ENCODE assay signal across 20 cellular contexts in genomic region chr7:33798671-33799325, GRCh38.
DNase-seq lines count a peak whose midpoint lies in the region; ATAC-seq, FAIRE-seq and TF ChIP-seq lines count a peak whose summit lies in the region.
"Had no signal": no experiment of that assay in that cellular context is flagged by ENCODE, and none has a peak within 500 bp of the region (broad histone marks: within the 10 kb centered on the region; RNA-seq: fewer than 3 reads in every experiment).

No MANE protein-coding gene starts in this region.

- H2BK120ac ChIP-seq in mesendoderm (ENCODE audit: low read depth, low read length) = no peak overlapping the region

- H3K9me3 ChIP-seq in cardiac muscle cell (ENCODE audit: low read depth) = no peaks in the 10 kb centered on the region
- H3K9me3 ChIP-seq: SJCRH30 had no signal

- no peak overlapping the region for H4K5ac ChIP-seq in mesendoderm (ENCODE audit: low read length)

- no peak overlapping the region for H3K4ac ChIP-seq in mesendoderm (ENCODE audit: low read depth, low read length)

- no peak overlapping the region for H3K18ac ChIP-seq in mesendoderm (ENCODE audit: low read length)

- peak overlapping the region; percentile 76 for H3K27ac ChIP-seq in cardiac muscle cell
- H3K27ac ChIP-seq in mesendoderm (ENCODE audit: low read depth, low read length) = no peak overlapping the region
- H3K27ac ChIP-seq: PC-9, SJCRH30 had no signal

- H4K8ac ChIP-seq in mesendoderm (ENCODE audit: low read depth, low read length) = no peak overlapping the region

- H3K79me2 ChIP-seq in mesendoderm (ENCODE audit: control insufficient read depth, insufficient read depth, low read length) = no peaks in the 10 kb centered on the region

- H3K27me3 ChIP-seq in cardiac muscle cell (no peaks in the 10 kb centered on the region), bronchial epithelial cell (ENCODE audit: control insufficient read depth, insufficient read depth, low read length) (no peaks in the 10 kb centered on the region), mesendoderm (ENCODE audit: insufficient read depth, low read length, poor library complexity) (no peaks in the 10 kb centered on the region)
- H3K27me3 ChIP-seq: SJCRH30 had no signal

- H3K79me1 ChIP-seq in mesendoderm (ENCODE audit: low read length) = no peaks in the 10 kb centered on the region

- TF ChIP-seq CTCF in cardiac muscle cell (IDR thresholded peaks at IDR 0.05; ENCODE audit: low read depth, low read length) (no peak), bronchial epithelial cell (IDR thresholded peaks at IDR 0.05; ENCODE audit: insufficient read depth, low read length, severe bottlenecking) (no peak)

- H3K9ac ChIP-seq in mesendoderm (ENCODE audit: low read length) = no peak overlapping the region

- H3K23ac ChIP-seq in mesendoderm (ENCODE audit: low read length) = no peak overlapping the region

- no peaks in the 10 kb centered on the region for H3K36me3 ChIP-seq in cardiac muscle cell
- H3K36me3 ChIP-seq in bronchial epithelial cell (ENCODE audit: control insufficient read depth, insufficient read depth, low read length) = no peaks in the 10 kb centered on the region
- H3K36me3 ChIP-seq in mesendoderm (ENCODE audit: control insufficient read depth, insufficient read depth, low read length) = no peaks in the 10 kb centered on the region
- H3K36me3 ChIP-seq: SJCRH30 had no signal

- FAIRE-seq in bronchial epithelial cell (lab: Jason Lieb, UNC) (peak; percentile 62), RCC 7860 (lab: Jason Lieb, UNC) (no peak)
- FAIRE-seq: GM12878, HepG2 had no signal

- no peak overlapping the region for H2BK15ac ChIP-seq in mesendoderm (replicated peaks; ENCODE audit: low read depth)

- peak overlapping the region; percentile 58 for H3K56ac ChIP-seq in mesendoderm (ENCODE audit: low read length)

- H2BK5ac ChIP-seq in mesendoderm (ENCODE audit: low read length) = peak overlapping the region; percentile 61

- DNase-seq in cardiac muscle cell (ENCODE audit: low read depth in 1 of 2, low spot score in 1 of 2) = peak in 1 of 2 donors; percentile 51
- DNase-seq in left ventricle myocardium superior = no peak
- DNase-seq in bronchial epithelial cell (ENCODE audit: low read depth) = peak; percentile 97
- DNase-seq in mesendoderm = peak; percentile 42
- no peak for DNase-seq in NCI-H2227 treated with DMSO at 0.1 percent for 48 hours (lab: John Stamatoyannopoulos, UW)
- DNase-seq in putamen (ENCODE audit: low spot score) = no peak
- DNase-seq in RCC 7860 (ENCODE audit: low spot score) = no peak
- DNase-seq in NCI-H2029 (lab: John Stamatoyannopoulos, UW) = no peak
- DNase-seq: COR-L47, DMS 273 treated with DMSO at 0.1 percent for 48 hours, DND-41, GF-D8, KBM-7, MV-4-11, NCI-H1694 treated with DMSO at 0.1 percent for 48 hours, NCI-H526, PC-9, SJCRH30 had no signal

- no peak overlapping the region for H3K4me3 ChIP-seq in cardiac muscle cell
- no peak overlapping the region for H3K4me3 ChIP-seq in bronchial epithelial cell (ENCODE audit: low read depth, low read length)
- no peak overlapping the region for H3K4me3 ChIP-seq in mesendoderm (ENCODE audit: low read length)
- H3K4me3 ChIP-seq: GM12878, PC-9, SJCRH30 had no signal

- intact Hi-C loops in left ventricle myocardium superior (cut with micrococcal nuclease) = no loop called here

- no peak overlapping the region for H3K4me2 ChIP-seq in mesendoderm (ENCODE audit: low read length)
- H3K4me2 ChIP-seq: PC-9 had no signal

- peak overlapping the region; percentile 84 for H2AK5ac ChIP-seq in mesendoderm (ENCODE audit: low read length)

- no peak for ATAC-seq in left ventricle myocardium superior
- ATAC-seq: GM12878, HepG2 had no signal

- no CpG with 5 or more reads among the region's 5 CpGs for whole genome bisulfite sequencing in mesendoderm (ENCODE audit: extremely low coverage, insufficient coverage, low lambda C conversion rate)

- H3K4me1 ChIP-seq in cardiac muscle cell (ENCODE audit: low read depth) = peaks cover 28% of the 10 kb centered on the region
- H3K4me1 ChIP-seq in mesendoderm (ENCODE audit: control insufficient read depth, low read depth, low read length) = peaks cover under 1% of the 10 kb centered on the region
- H3K4me1 ChIP-seq: SJCRH30 had no signal

Comparison
In these comparisons a context has a peak if more than half of its experiments do, and no peak if none do; other contexts are left out.
1. DNase-seq: peak in bronchial epithelial cell (single experiment) and mesendoderm (single experiment); none in left ventricle myocardium superior (single experiment), NCI-H2227 treated with DMSO at 0.1 percent for 48 hours (single experiment), putamen (single experiment), RCC 7860 (single experiment) and NCI-H2029 (single experiment).